ENCODE assay signal across 16 cellular contexts in genomic region chr1:195965475-195965874, GRCh38.
A peak's percentile ranks its signal among the peaks of the same experiment; 100 is the strongest.
DNase-seq lines count a peak whose midpoint lies in the region; ATAC-seq, FAIRE-seq and TF ChIP-seq lines count a peak whose summit lies in the region.
"Had no signal": no experiment of that assay in that cellular context is flagged by ENCODE, and none has a peak within 500 bp of the region (broad histone marks: within the 10 kb centered on the region; RNA-seq: fewer than 3 reads in every experiment).

No MANE protein-coding gene starts in this region.

- no peak overlapping the region for H3K4me2 ChIP-seq in K562 (ENCODE audit: insufficient read depth, low read length)
- H3K4me2 ChIP-seq in keratinocyte (ENCODE audit: control insufficient read depth, extremely low read depth, insufficient read depth, low read depth, low read length), result peak overlapping the region; percentile 75
- H3K4me2 ChIP-seq: BLaER1 had no signal

- H3K4me1 Mint-ChIP-seq in MCF 10A (ENCODE audit: insufficient read depth, unreplicated experiment), result no peaks in the 10 kb centered on the region
- H3K4me1 Mint-ChIP-seq in activated CD4-positive, alpha-beta memory T cell treated with anti-CD3 and anti-CD28 coated beads for 36 hours (ENCODE audit: low read depth), result no peaks in the 10 kb centered on the region
- H3K4me1 Mint-ChIP-seq: CD8-positive, alpha-beta memory T cell had no signal

- dilution Hi-C loops in keratinocyte (cut with MboI; ENCODE audit: extremely low pct_ligation_motif_present, low sequenced_read_pairs), result no loop called here

- H3K9me3 ChIP-seq in breast epithelium, result no peaks in the 10 kb centered on the region
- no peaks in the 10 kb centered on the region for H3K9me3 ChIP-seq in K562 (replicated peaks; ENCODE audit: control insufficient read depth, insufficient read depth, low read depth, low read length)
- no peaks in the 10 kb centered on the region for H3K9me3 ChIP-seq in keratinocyte (ENCODE audit: control insufficient read depth, low read depth, low read length)
- no peaks in the 10 kb centered on the region for H3K9me3 ChIP-seq in psoas muscle
- H3K9me3 ChIP-seq: BLaER1, Caco-2 had no signal

- WGBS in K562 (ENCODE audit: insufficient coverage, low coverage, missing lambda C conversion rate), result 18% methylated on average over 6 of the region's 6 CpGs
- WGBS in psoas muscle, 3 donors, result 45 to 47% (median 46%) methylated on average over 6 of the region's 6 CpGs

- H3K79me2 ChIP-seq in K562 (ENCODE audit: control insufficient read depth, insufficient read depth, low read length), result no peaks in the 10 kb centered on the region
- H3K79me2 ChIP-seq in keratinocyte (ENCODE audit: control insufficient read depth, insufficient read depth, low read length), result no peaks in the 10 kb centered on the region

- H4K20me1 ChIP-seq in K562 (replicated peaks; ENCODE audit: control insufficient read depth, insufficient read depth, low read length), result no peaks in the 10 kb centered on the region
- H4K20me1 ChIP-seq in keratinocyte (ENCODE audit: control insufficient read depth, extremely low read depth, insufficient read depth, low read length), result no peaks in the 10 kb centered on the region
- H4K20me1 ChIP-seq: BLaER1 had no signal

- intact Hi-C loops in MCF 10A (cut with micrococcal nuclease), result no loop called here
- intact Hi-C loops in breast epithelium (cut with DNase I; ENCODE audit: low total_unique reads), result no loop called here
- intact Hi-C loops in K562 (cut with micrococcal nuclease), result no loop called here
- intact Hi-C loops in psoas muscle (cut with DNase I), result no loop called here
- intact Hi-C loops in activated CD4-positive, alpha-beta memory T cell treated with anti-CD3 and anti-CD28 coated beads for 36 hours (cut with micrococcal nuclease), result no loop called here

- no peaks in the 10 kb centered on the region for H3K4me1 ChIP-seq in breast epithelium
- peaks cover 0 to 6% of the 10 kb centered on the region in 2 experiments; a peak in 1 of 5 replicates for H3K4me1 ChIP-seq in K562 (replicated peaks in 1 of 2; ENCODE audit: control insufficient read depth in 2 of 2, insufficient read depth in 2 of 2, low read length in 2 of 2)
- H3K4me1 ChIP-seq in keratinocyte (ENCODE audit: control insufficient read depth, extremely low read depth, insufficient read depth, low read length), result peaks cover 12% of the 10 kb centered on the region
- no peaks in the 10 kb centered on the region for H3K4me1 ChIP-seq in psoas muscle
- H3K4me1 ChIP-seq: BLaER1, Caco-2 had no signal

- in situ Hi-C loops in K562 (cut with MboI), result no loop called here

- no peak for TF ChIP-seq EP300 in K562 (IDR thresholded peaks at IDR 0.05; ENCODE audit: low read length)

- no peak overlapping the region for H3K9ac ChIP-seq in K562 (ENCODE audit: insufficient read depth in 1 of 2, low read depth in 2 of 2, low read length in 2 of 2)
- H3K9ac ChIP-seq in keratinocyte (ENCODE audit: control insufficient read depth, extremely low read depth, insufficient read depth, low read length), result no peak overlapping the region
- H3K9ac ChIP-seq: BLaER1 had no signal

- TF ChIP-seq POLR2A in breast epithelium (IDR thresholded peaks at IDR 0.05), result no peak
- no peak for TF ChIP-seq POLR2A in K562 (conservative IDR thresholded peaks at IDR 0.05)

- H3K9me3 Mint-ChIP-seq in MCF 10A (ENCODE audit: unreplicated experiment), result no peaks in the 10 kb centered on the region
- no peaks in the 10 kb centered on the region for H3K9me3 Mint-ChIP-seq in activated CD4-positive, alpha-beta memory T cell treated with anti-CD3 and anti-CD28 coated beads for 36 hours

- ATAC-seq in K562 (peak; percentile 41), psoas muscle (no peak)

- BruUV-seq in MCF 10A (replicated peaks; lab: Mats Ljungman, UMichigan), result no TSS peak
- BruUV-seq in K562 (replicated peaks; lab: Mats Ljungman, UMichigan), result no TSS peak

- H3K27ac Mint-ChIP-seq in MCF 10A (ENCODE audit: low read depth, unreplicated experiment), result peak overlapping the region; percentile 46
- H3K27ac Mint-ChIP-seq in activated CD4-positive, alpha-beta memory T cell treated with anti-CD3 and anti-CD28 coated beads for 36 hours, result no peak overlapping the region
- H3K27ac Mint-ChIP-seq: CD8-positive, alpha-beta memory T cell had no signal

- H2AFZ ChIP-seq in K562 (ENCODE audit: low read depth, low read length), result peak overlapping the region; percentile 68
- peak overlapping the region; percentile 75 for H2AFZ ChIP-seq in keratinocyte (ENCODE audit: control insufficient read depth, low read length)

- H3K27ac ChIP-seq in breast epithelium (no peak overlapping the region), K562 (ENCODE audit: extremely low read depth, low read depth, low read length) (no peak overlapping the region), keratinocyte (ENCODE audit: control insufficient read depth, insufficient read depth, low read length) (peak overlapping the region; percentile 3), psoas muscle (no peak overlapping the region)
- H3K27ac ChIP-seq: 22Rv1, BLaER1 had no signal

- H3K36me3 ChIP-seq in breast epithelium (no peaks in the 10 kb centered on the region), K562 (ENCODE audit: control insufficient read depth, insufficient read depth, low read length) (no peaks in the 10 kb centered on the region), keratinocyte (ENCODE audit: control insufficient read depth in 2 of 2, extremely low read depth in 1 of 2, insufficient read depth in 2 of 2, low read length in 2 of 2) (no peaks in the 10 kb centered on the region), psoas muscle (ENCODE audit: insufficient read depth in 1 of 2, low read depth in 1 of 2) (no peaks in the 10 kb centered on the region)
- H3K36me3 ChIP-seq: BLaER1 had no signal

- POLR2A ChIA-PET in MCF 10A (lab: Yijun Ruan, JAX), result no interaction called here
- POLR2A ChIA-PET in K562 (lab: Yijun Ruan, JAX), result interaction anchor here (0.6 kb wide), 1 partner anchor 29 kb away, joined by 4 read pairs; no protein-coding TSS in a partner anchor
- POLR2A ChIA-PET in activated CD4-positive, alpha-beta memory T cell treated with anti-CD3 and anti-CD28 coated beads for 36 hours (lab: Charles Lee), result no interaction called here

- TF ChIP-seq RAD21 in K562 (CRISPR knock-in tag; conservative IDR thresholded peaks at IDR 0.05 in 1 of 2, IDR thresholded peaks at IDR 0.05 in 1 of 2), result no peak

- CTCF ChIA-PET in MCF 10A (lab: Yijun Ruan, JAX) (interaction anchor here (0.6 to 1.6 kb wide), 3 partner anchors 13 to 344 kb away, joined by 3 to 4 read pairs (median 3); no protein-coding TSS in a partner anchor), K562 (lab: Yijun Ruan, JAX; ENCODE audit: low intra/inter-chr PET ratio) (no interaction called here)
- CTCF ChIA-PET in activated CD4-positive, alpha-beta memory T cell treated with anti-CD3 and anti-CD28 coated beads for 36 hours (lab: Charles Lee), result no interaction called here

- FAIRE-seq in K562 (lab: Jason Lieb, UNC) (no peak), keratinocyte (lab: Jason Lieb, UNC) (no peak)
- FAIRE-seq: H54 had no signal

- H3K27me3 ChIP-seq in breast epithelium, result no peaks in the 10 kb centered on the region
- H3K27me3 ChIP-seq in K562 (ENCODE audit: control insufficient read depth in 2 of 2, insufficient read depth in 2 of 2, low read length in 2 of 2), result no peaks in the 10 kb centered on the region
- no peaks in the 10 kb centered on the region for H3K27me3 ChIP-seq in keratinocyte (ENCODE audit: control insufficient read depth, extremely low read depth, insufficient read depth, low read length)
- no peaks in the 10 kb centered on the region for H3K27me3 ChIP-seq in psoas muscle (ENCODE audit: insufficient read depth in 3 of 3, low read length in 2 of 3)
- H3K27me3 ChIP-seq: BLaER1 had no signal

- H3K4me3 Mint-ChIP-seq in MCF 10A (ENCODE audit: unreplicated experiment), result no peak overlapping the region
- no peak overlapping the region for H3K4me3 Mint-ChIP-seq in activated CD4-positive, alpha-beta memory T cell treated with anti-CD3 and anti-CD28 coated beads for 36 hours
- H3K4me3 Mint-ChIP-seq: CD8-positive, alpha-beta memory T cell had no signal

- TF ChIP-seq CTCF in MCF 10A (IDR thresholded peaks at IDR 0.05; ENCODE audit: unreplicated experiment) (no peak), breast epithelium (IDR thresholded peaks at IDR 0.05) (no peak), K562 (IDR thresholded peaks at IDR 0.05 in 2 of 3, conservative IDR thresholded peaks at IDR 0.05 in 1 of 3; ENCODE audit: insufficient read depth in 2 of 3, low read depth in 1 of 3, low read length in 3 of 3) (no peak), keratinocyte (optimal IDR thresholded peaks at IDR 0.05 in 1 of 3, IDR thresholded peaks at IDR 0.05 in 1 of 3, conservative IDR thresholded peaks at IDR 0.05 in 1 of 3; ENCODE audit: extremely low read depth in 1 of 3, insufficient read depth in 2 of 3, low read length in 3 of 3) (no peak), psoas muscle (IDR thresholded peaks at IDR 0.05) (no peak)

- no peaks in the 10 kb centered on the region for H3K36me3 Mint-ChIP-seq in MCF 10A (ENCODE audit: insufficient read depth, unreplicated experiment)
- no peaks in the 10 kb centered on the region for H3K36me3 Mint-ChIP-seq in activated CD4-positive, alpha-beta memory T cell treated with anti-CD3 and anti-CD28 coated beads for 36 hours
- H3K36me3 Mint-ChIP-seq: CD8-positive, alpha-beta memory T cell had no signal

- H3K27me3 Mint-ChIP-seq in MCF 10A (ENCODE audit: insufficient read depth, unreplicated experiment), result no peaks in the 10 kb centered on the region
- no peaks in the 10 kb centered on the region for H3K27me3 Mint-ChIP-seq in activated CD4-positive, alpha-beta memory T cell treated with anti-CD3 and anti-CD28 coated beads for 36 hours
- H3K27me3 Mint-ChIP-seq: CD8-positive, alpha-beta memory T cell had no signal

- DNase-seq in MCF 10A (ENCODE audit: unreplicated experiment) (no peak), breast epithelium (ENCODE audit: low spot score in 2 of 2) (no peak), K562 (ENCODE audit: extremely low read depth in 1 of 4, low spot score in 3 of 4) (peak in 2 of 4 experiments; percentile 17 to 30), keratinocyte (ENCODE audit: low read depth, low spot score) (no peak), psoas muscle (no peak)
- no peak for DNase-seq in activated CD4-positive, CD25-positive, alpha-beta regulatory T cell treated with anti-CD3 and anti-CD28 coated beads, Interleukin-2, amount 50 U/mL, for 72 hours
- no peak for DNase-seq in activated CD4-positive, alpha-beta memory T cell treated with anti-CD3 and anti-CD28 coated beads for 36 hours
- DNase-seq: AML-193; Caco-2; CD8-positive, alpha-beta memory T cell; DMS53; GF-D8; IMR-90 had no signal

- no peak overlapping the region for H3K4me3 ChIP-seq in breast epithelium
- no peak overlapping the region for H3K4me3 ChIP-seq in K562
- H3K4me3 ChIP-seq in keratinocyte (ENCODE audit: control insufficient read depth in 2 of 3, extremely low read depth in 1 of 3, insufficient read depth in 2 of 3, low read depth in 1 of 3, low read length in 3 of 3), result no peak overlapping the region
- H3K4me3 ChIP-seq in psoas muscle, result no peak overlapping the region
- H3K4me3 ChIP-seq: BLaER1 had no signal

- H3K9me1 ChIP-seq in K562 (ENCODE audit: control insufficient read depth, insufficient read depth, low read length) (no peaks in the 10 kb centered on the region), keratinocyte (ENCODE audit: control insufficient read depth, extremely low read depth, insufficient read depth, low read length) (no peaks in the 10 kb centered on the region)
